Comparison of ENCODE assay signal across 26 cellular contexts in the genomic region with DNA sequence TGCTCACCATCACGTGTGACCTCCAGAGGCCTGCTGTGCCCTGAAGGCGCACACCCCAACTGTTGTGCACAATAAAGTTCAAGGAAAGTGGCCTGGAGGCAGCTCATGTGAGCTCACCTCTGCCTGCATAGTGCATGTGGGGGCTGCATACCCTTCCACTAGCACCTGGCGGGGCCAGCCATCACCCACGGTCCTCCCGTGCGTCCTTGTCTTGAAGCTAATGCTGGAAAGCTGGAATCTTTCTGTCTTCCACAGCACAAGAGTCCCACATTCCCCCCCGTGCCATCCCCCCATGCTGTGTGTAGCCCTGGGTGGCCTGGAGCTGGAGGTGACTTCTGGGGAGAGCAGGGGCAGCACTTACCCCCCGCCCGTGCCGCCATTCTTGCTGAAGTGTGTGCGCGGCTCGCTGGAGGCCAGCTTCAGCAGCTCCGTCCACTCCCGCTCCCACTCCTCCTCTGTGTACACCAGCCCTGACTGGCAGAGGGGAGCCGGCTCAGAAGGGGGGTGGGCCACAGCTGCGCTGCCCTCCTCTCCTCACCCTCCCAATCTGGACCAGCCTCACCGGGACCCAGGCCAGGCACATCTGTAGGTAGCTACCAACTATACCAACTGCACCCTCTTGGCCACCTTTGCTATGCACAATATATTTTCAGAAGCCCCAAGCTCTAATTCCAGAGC.
"Had no signal": no experiment of that assay in that cellular context is flagged by ENCODE, and none has a peak within 500 bp of the region (broad histone marks: within the 10 kb centered on the region; RNA-seq: fewer than 3 reads in every experiment).

No MANE protein-coding gene starts in this region.

- DNase-seq: activated CD4-positive, alpha-beta memory T cell treated with anti-CD3 and anti-CD28 coated beads for 36 hours; activated CD4-positive, alpha-beta T cell treated with anti-CD3 and anti-CD28 coated beads for 36 hours; activated CD4-positive, alpha-beta T cell treated with anti-CD3 and anti-CD28 coated beads, Interleukin-2, amount 10 ng/mL, durations not matched to agents 24 days and 14 days; activated CD4-positive, CD25-positive, alpha-beta regulatory T cell; activated CD4-positive, CD25-positive, alpha-beta regulatory T cell treated with anti-CD3 and anti-CD28 coated beads, Interleukin-2, amount 50 U/mL, for 72 hours; activated CD8-positive, alpha-beta memory T cell treated with anti-CD3 and anti-CD28 coated beads, Interleukin-2, amount 10 ng/mL, durations not matched to agents 7 days and 5 days; activated CD8-positive, alpha-beta memory T cell treated with anti-CD3 and anti-CD28 coated beads, Interleukin-2, amount 50 U/mL, for 4 hours; activated CD8-positive, alpha-beta T cell treated with anti-CD3 and anti-CD28 coated beads, Interleukin-2, amount 10 ng/mL, durations not matched to agents 7 days and 5 days; activated gamma-delta T cell treated with Interleukin-2 at 50 U/mL for 16 hours; activated naive CD4-positive, alpha-beta T cell treated with anti-CD3 and anti-CD28 coated beads for 36 hours; activated naive CD8-positive, alpha-beta T cell treated with anti-CD3 and anti-CD28 coated beads for 36 hours; activated naive CD8-positive, alpha-beta T cell treated with anti-CD3 and anti-CD28 coated beads, Interleukin-2, amount 50 U/mL, for 24 hours; activated T-cell treated with anti-CD3 and anti-CD28 coated beads, Interleukin-2, amount 50 U/mL, for 1 hour; activated T-cell treated with anti-CD3 and anti-CD28 coated beads, Interleukin-2, amount 50 U/mL, for 48 hours; adrenal gland; amygdala; aorta; body of pancreas; caudate nucleus; cerebellar nuclear complex; colonic mucosa; dorsolateral prefrontal cortex; effector memory CD4-positive, alpha-beta T cell; endodermal cell; foreskin fibroblast; T-helper 2 cell had no signal
